21 cellular contexts compared by ENCODE assay signal in genomic region chr2:219445220-219445631, GRCh38. TPM values are rescaled to one million over a fixed set of nuclear protein-coding genes. Genes with fewer than 3 reads are reported as not detected.
DNase-seq lines count a peak whose midpoint lies in the region; ATAC-seq and TF ChIP-seq lines count a peak whose summit lies in the region.
"Had no signal": no experiment of that assay in that cellular context is flagged by ENCODE, and none has a peak within 500 bp of the region (broad histone marks: within the 10 kb centered on the region; RNA-seq: fewer than 3 reads in every experiment).

No MANE protein-coding gene starts in this region.

- H3K9me3 Mint-ChIP-seq in endodermal cell: no peaks in the 10 kb centered on the region
- H3K9me3 Mint-ChIP-seq: mesothelial cell of epicardium had no signal

- no peak overlapping the region for H3K9ac ChIP-seq in endodermal cell (ENCODE audit: extremely low read depth, low read length, poor library complexity, severe bottlenecking)
- H3K9ac ChIP-seq in neuronal stem cell (ENCODE audit: low read depth, low read length, poor library complexity): peak overlapping the region; percentile 34

- H3K36me3 ChIP-seq in ACC112 (ENCODE audit: insufficient read depth, low read length) (no peaks in the 10 kb centered on the region), endodermal cell (ENCODE audit: control insufficient read depth, insufficient read depth, low read length) (no peaks in the 10 kb centered on the region), neuronal stem cell (replicated peaks in 1 of 2; ENCODE audit: control insufficient read depth in 2 of 2, insufficient read depth in 2 of 2, low read length in 2 of 2) (peaks cover 0 to 2% of the 10 kb centered on the region in 2 donors), upper lobe of left lung (no peaks in the 10 kb centered on the region)
- H3K36me3 ChIP-seq: Peyer's patch had no signal

- H2AK5ac ChIP-seq in neuronal stem cell (ENCODE audit: low read depth, low read length): peak overlapping the region; percentile 71

- no peak for TF ChIP-seq EP300 in upper lobe of left lung (IDR thresholded peaks at IDR 0.05)

- DNase-seq in NCI-H1694 treated with DMSO at 0.1 percent for 48 hours (lab: John Stamatoyannopoulos, UW) (peak; percentile 73), endodermal cell (no peak), neuronal stem cell (ENCODE audit: low spot score) (no peak), upper lobe of left lung (no peak), NCI-H2227 treated with DMSO at 0.1 percent for 48 hours (lab: John Stamatoyannopoulos, UW) (no peak), mucosa of gallbladder (ENCODE audit: low spot score) (no peak)
- DNase-seq: ACHN; activated gamma-delta T cell; Caco-2; effector CD8-positive, alpha-beta T cell; foreskin keratinocyte; GF-D8; NCI-H1930; NCI-H526; Peyer's patch; T-helper 1 cell; testis; WERI-Rb-1 had no signal

- no peak overlapping the region for H3K14ac ChIP-seq in neuronal stem cell (ENCODE audit: low read length)

- H3K4me3 ChIP-seq in ACC112 (ENCODE audit: low read depth, low read length) (no peak overlapping the region), endodermal cell (ENCODE audit: low read length) (no peak overlapping the region), neuronal stem cell (ENCODE audit: low read length in 2 of 2) (no peak overlapping the region), upper lobe of left lung (no peak overlapping the region)
- H3K4me3 ChIP-seq: Peyer's patch, testis had no signal

- no peaks in the 10 kb centered on the region for H3K36me3 Mint-ChIP-seq in endodermal cell (ENCODE audit: low read depth)

- H3K27ac ChIP-seq in ACC112 (ENCODE audit: low read depth, low read length) (peak overlapping the region; percentile 25; the same call in 1 of the 2 replicates), endodermal cell (ENCODE audit: low read depth, low read length) (no peak overlapping the region), neuronal stem cell (replicated peaks; ENCODE audit: low read length) (no peak overlapping the region), upper lobe of left lung (no peak overlapping the region)
- H3K27ac ChIP-seq: foreskin keratinocyte, testis, WERI-Rb-1 had no signal

- H3K4me1 ChIP-seq in ACC112 (ENCODE audit: control insufficient read depth, insufficient read depth, low read length, unreplicated experiment): peaks cover 40% of the 10 kb centered on the region
- H3K4me1 ChIP-seq in endodermal cell (ENCODE audit: control insufficient read depth, insufficient read depth, low read length): no peaks in the 10 kb centered on the region
- H3K4me1 ChIP-seq in neuronal stem cell (ENCODE audit: control insufficient read depth in 2 of 2, insufficient read depth in 1 of 2, low read depth in 1 of 2, low read length in 2 of 2): peaks cover 27 to 28% of the 10 kb centered on the region in 2 donors
- peaks cover 7 to 30% (median 18%) of the 10 kb centered on the region in 4 donors for H3K4me1 ChIP-seq in upper lobe of left lung

- H3K9me3 ChIP-seq in endodermal cell (ENCODE audit: control insufficient read depth, low read length): no peaks in the 10 kb centered on the region
- H3K9me3 ChIP-seq in neuronal stem cell (replicated peaks in 1 of 2; ENCODE audit: control insufficient read depth in 2 of 2, insufficient read depth in 1 of 2, low read depth in 1 of 2, low read length in 2 of 2): no peaks in the 10 kb centered on the region
- no peaks in the 10 kb centered on the region for H3K9me3 ChIP-seq in upper lobe of left lung
- H3K9me3 ChIP-seq: Caco-2, testis had no signal

- no peak overlapping the region for H4K8ac ChIP-seq in neuronal stem cell (ENCODE audit: low read depth, low read length)

- H3K79me1 ChIP-seq in neuronal stem cell (ENCODE audit: low read depth, low read length): no peaks in the 10 kb centered on the region

- H2AFZ ChIP-seq in ACC112 (ENCODE audit: low read length, unreplicated experiment): no peak overlapping the region
- peak overlapping the region; percentile 31 for H2AFZ ChIP-seq in neuronal stem cell (ENCODE audit: low read length)

- H3K4me1 Mint-ChIP-seq in endodermal cell: peaks cover 13% of the 10 kb centered on the region

- WGBS in endodermal cell (ENCODE audit: insufficient coverage in 1 of 2, insufficient read length in 1 of 2), 2 experiments: 86% methylated on average over 1 to 5 of the region's 5 CpGs
- no CpG with 5 or more reads among the region's 5 CpGs for WGBS in neuronal stem cell (ENCODE audit: extremely low coverage in 2 of 2, insufficient read length in 2 of 2, insufficient replicate concordance in 1 of 2), 2 donors
- 52 to 68% methylated on average over 5 of the region's 5 CpGs for WGBS in upper lobe of left lung, 2 donors

- peak overlapping the region; percentile 36 for H3K18ac ChIP-seq in neuronal stem cell (ENCODE audit: low read length)

- no peaks in the 10 kb centered on the region for H3K79me2 ChIP-seq in ACC112 (ENCODE audit: control insufficient read depth, insufficient read depth, low read length, unreplicated experiment)

- TF ChIP-seq CTCF in endodermal cell (conservative IDR thresholded peaks at IDR 0.05): no peak
- TF ChIP-seq CTCF in upper lobe of left lung (IDR thresholded peaks at IDR 0.05): no peak

- no peak overlapping the region for H3K4ac ChIP-seq in neuronal stem cell (ENCODE audit: low read length)

- H3K4me2 ChIP-seq in neuronal stem cell (ENCODE audit: insufficient read depth, low read length, poor library complexity, severe bottlenecking): no peak overlapping the region

- no peak overlapping the region for H2BK120ac ChIP-seq in neuronal stem cell (ENCODE audit: low read depth, low read length)

- peak overlapping the region; percentile 21 for H3K27ac Mint-ChIP-seq in endodermal cell
- H3K27ac Mint-ChIP-seq: mesothelial cell of epicardium had no signal

- TF ChIP-seq POLR2A in upper lobe of left lung (IDR thresholded peaks at IDR 0.05): no peak

- H2BK5ac ChIP-seq in neuronal stem cell (ENCODE audit: low read length): no peak overlapping the region

- ATAC-seq in GM18517 (IDR thresholded peaks at IDR 0.05; ENCODE audit: unreplicated experiment): no peak
- no peak for ATAC-seq in upper lobe of left lung (ENCODE audit: low FRiP score in 2 of 2)

- H3K27me3 ChIP-seq in ACC112 (ENCODE audit: insufficient read depth, low read length): no peaks in the 10 kb centered on the region
- H3K27me3 ChIP-seq in endodermal cell (ENCODE audit: control insufficient read depth, insufficient read depth, low read length, poor library complexity, severe bottlenecking): peaks cover 26% of the 10 kb centered on the region
- peaks cover 3 to 48% (median 17%) of the 10 kb centered on the region in 3 experiments for H3K27me3 ChIP-seq in neuronal stem cell (ENCODE audit: control insufficient read depth in 3 of 3, insufficient read depth in 3 of 3, low read depth in 1 of 3, low read length in 3 of 3)
- peaks cover 0 to 40% (median 19%) of the 10 kb centered on the region in 4 donors for H3K27me3 ChIP-seq in upper lobe of left lung
- H3K27me3 ChIP-seq: foreskin keratinocyte, testis had no signal

- no peak overlapping the region for H3K23ac ChIP-seq in neuronal stem cell (ENCODE audit: low read depth, low read length, poor library complexity)

- H3K27me3 Mint-ChIP-seq in endodermal cell (ENCODE audit: insufficient read depth): peaks cover 85% of the 10 kb centered on the region

- no peak overlapping the region for H3K4me3 Mint-ChIP-seq in endodermal cell
- H3K4me3 Mint-ChIP-seq: mesothelial cell of epicardium had no signal

- H2BK12ac ChIP-seq in neuronal stem cell (ENCODE audit: low read length): peak overlapping the region; percentile 46

- H2BK15ac ChIP-seq in neuronal stem cell (ENCODE audit: low read length): no peak overlapping the region

- no peak overlapping the region for H4K91ac ChIP-seq in neuronal stem cell (ENCODE audit: low read depth, low read length, poor library complexity)

RNA-seq across cellular contexts. Expression of gene SPEG, which starts 10.6 kb away (rescaled TPM):
- total RNA-seq in endodermal cell (10 to 100 TPM; 23.1 to 29.8 TPM), upper lobe of left lung (1 to 10 TPM; 2.3 to 8.9 (median 4.9) TPM), mucosa of gallbladder (80.5 TPM)
- 42.6 TPM for polyA plus RNA-seq in endodermal cell (2013, experiment 1 of 2)
- 38.8 TPM for polyA plus RNA-seq in endodermal cell (2013, experiment 2 of 2)
- 24.0 TPM for polyA plus RNA-seq in neuronal stem cell (2013, experiment 1 of 2)
- polyA plus RNA-seq in neuronal stem cell (2013, experiment 2 of 2): 23.9 TPM

RNA-seq across cellular contexts. Expression of gene DES, which starts 27.0 kb away (rescaled TPM):
- 1 to 10 TPM; 1.1 to 3.5 TPM for total RNA-seq in endodermal cell
- polyA plus RNA-seq in endodermal cell (2013, experiment 1 of 2): 0.96 TPM
- 0.99 TPM for polyA plus RNA-seq in endodermal cell (2013, experiment 2 of 2)
- polyA plus RNA-seq in neuronal stem cell (2013, experiment 1 of 2): 0.24 TPM
- polyA plus RNA-seq in neuronal stem cell (2013, experiment 2 of 2): 0.39 TPM
- total RNA-seq in upper lobe of left lung: 100 to 1,000 TPM in 2 of 6 donors, 10 to 100 TPM in 4; 39.7 to 299 (median 70.8) TPM
- total RNA-seq in mucosa of gallbladder: 3,602 TPM
- total RNA-seq: Caco-2, foreskin keratinocyte had no signal

RNA-seq across cellular contexts. Expression of gene GMPPA, which starts 53.5 kb away (rescaled TPM):
- total RNA-seq in endodermal cell (10 to 100 TPM; 36.9 to 38.2 TPM), upper lobe of left lung (10 to 100 TPM; 20.8 to 38.5 (median 24.9) TPM), mucosa of gallbladder (49.2 TPM)
- 23.4 TPM for polyA plus RNA-seq in endodermal cell (2013, experiment 1 of 2)
- 22.9 TPM for polyA plus RNA-seq in endodermal cell (2013, experiment 2 of 2)
- 11.1 TPM for polyA plus RNA-seq in neuronal stem cell (2013, experiment 1 of 2)
- 10.9 TPM for polyA plus RNA-seq in neuronal stem cell (2013, experiment 2 of 2)

RNA-seq across cellular contexts. Expression of gene DNPEP, which starts 57.5 kb away (rescaled TPM):
- 10 to 100 TPM; 54.6 to 76.1 TPM for total RNA-seq in endodermal cell
- polyA plus RNA-seq in endodermal cell (2013, experiment 1 of 2): 48.9 TPM
- 41.6 TPM for polyA plus RNA-seq in endodermal cell (2013, experiment 2 of 2)
- polyA plus RNA-seq in neuronal stem cell (2013, experiment 1 of 2): 35.4 TPM
- 35.1 TPM for polyA plus RNA-seq in neuronal stem cell (2013, experiment 2 of 2)
- 100 to 1,000 TPM in 1 of 6 donors, 10 to 100 TPM in 5; 31.9 to 141 (median 75.1) TPM for total RNA-seq in upper lobe of left lung
- 58.5 TPM for total RNA-seq in mucosa of gallbladder

Comparison
In these comparisons a context has a peak if more than half of its experiments do, and no peak if none do; other contexts are left out.
1. RNA of gene DES, which starts 27.0 kb away (total RNA-seq): 3,602 TPM in mucosa of gallbladder (single experiment); 39.7 to 299 TPM in upper lobe of left lung and 1.1 to 3.5 TPM in endodermal cell; every median in the first group is over 10 times any median in the second.